18 cellular contexts compared by ENCODE assay signal in the genomic region with DNA sequence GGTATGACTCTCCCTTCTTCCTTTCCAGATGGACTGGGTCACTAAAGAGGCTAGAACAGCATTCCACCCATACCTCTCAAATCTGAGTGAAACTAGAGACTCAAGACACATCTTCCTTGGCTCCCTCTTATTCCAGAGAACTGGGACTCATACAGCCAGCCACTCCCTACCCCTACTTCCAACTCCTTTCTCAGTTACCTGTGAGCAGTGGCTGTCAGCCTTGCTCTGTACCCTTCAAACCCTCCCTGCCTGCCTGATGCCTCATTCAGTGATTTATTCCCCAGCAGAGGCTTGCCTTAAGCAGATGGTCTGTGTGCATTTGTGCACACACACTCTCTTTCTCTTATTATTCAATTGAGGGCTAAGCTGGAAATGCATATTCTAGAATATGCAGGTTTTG. TPM values are rescaled to one million over a fixed set of nuclear protein-coding genes. Genes with fewer than 3 reads are reported as not detected.
A peak's percentile ranks its signal among the peaks of the same experiment; 100 is the strongest.
DNase-seq lines count a peak whose midpoint lies in the region; ATAC-seq and TF ChIP-seq lines count a peak whose summit lies in the region.
"Had no signal": no experiment of that assay in that cellular context is flagged by ENCODE, and none has a peak within 500 bp of the region (broad histone marks: within the 10 kb centered on the region; RNA-seq: fewer than 3 reads in every experiment).

No MANE protein-coding gene starts in this region.

- peaks cover 52% of the 10 kb centered on the region for H3K36me3 ChIP-seq in SK-N-MC (ENCODE audit: insufficient read depth, low read length)
- peaks cover 59% of the 10 kb centered on the region for H3K36me3 ChIP-seq in endodermal cell (ENCODE audit: control insufficient read depth, insufficient read depth, low read length)

- TF ChIP-seq CTCF in endodermal cell (conservative IDR thresholded peaks at IDR 0.05) (no peak), nephron progenitor cell (IDR thresholded peaks at IDR 0.05) (no peak), CD14-positive monocyte (IDR thresholded peaks at IDR 0.05) (no peak)

- no peaks in the 10 kb centered on the region for H3K27me3 Mint-ChIP-seq in endodermal cell (ENCODE audit: insufficient read depth)
- peaks cover under 1% of the 10 kb centered on the region for H3K27me3 Mint-ChIP-seq in nephron progenitor cell (ENCODE audit: low read depth, poor library complexity)
- H3K27me3 Mint-ChIP-seq in CD14-positive monocyte (ENCODE audit: low read depth in 3 of 3), result peaks cover 7 to 11% (median 7%) of the 10 kb centered on the region in 3 donors

- H3K27ac ChIP-seq in SK-N-MC (peak overlapping the region; percentile 99), endodermal cell (ENCODE audit: low read depth, low read length) (peak overlapping the region; percentile 8)
- H3K27ac ChIP-seq: BLaER1 had no signal

- H3K27me3 ChIP-seq in endodermal cell (ENCODE audit: control insufficient read depth, insufficient read depth, low read length, poor library complexity, severe bottlenecking), result no peaks in the 10 kb centered on the region
- H3K27me3 ChIP-seq: BLaER1 had no signal

- H3K9me3 ChIP-seq in SK-N-MC (ENCODE audit: low read depth, low read length) (no peaks in the 10 kb centered on the region), endodermal cell (ENCODE audit: control insufficient read depth, low read length) (no peaks in the 10 kb centered on the region)
- H3K9me3 ChIP-seq: BLaER1 had no signal

- ATAC-seq in HG03135 (IDR thresholded peaks at IDR 0.05; ENCODE audit: unreplicated experiment) (no peak), GM19023 (IDR thresholded peaks at IDR 0.05; ENCODE audit: unreplicated experiment) (no peak)
- ATAC-seq: HepG2 had no signal

- H3K4me3 ChIP-seq in SK-N-MC (no peak overlapping the region), endodermal cell (ENCODE audit: low read length) (no peak overlapping the region)
- H3K4me3 ChIP-seq: BLaER1 had no signal

- H3K4me3 Mint-ChIP-seq in endodermal cell (no peak overlapping the region), nephron progenitor cell (peak overlapping the region; percentile 38), CD14-positive monocyte (no peak overlapping the region)

- no peak overlapping the region for H3K27ac Mint-ChIP-seq in endodermal cell
- H3K27ac Mint-ChIP-seq in nephron progenitor cell, result peak overlapping the region; percentile 99
- peak overlapping the region in 1 of 7 donors; percentile 75 for H3K27ac Mint-ChIP-seq in CD14-positive monocyte

- intact Hi-C loops in CD14-positive monocyte (cut with micrococcal nuclease), result no loop called here

- H3K4me1 Mint-ChIP-seq in endodermal cell (peaks cover 42% of the 10 kb centered on the region), nephron progenitor cell (peaks cover 26% of the 10 kb centered on the region), CD14-positive monocyte (peaks cover 30% of the 10 kb centered on the region)

- H3K4me1 ChIP-seq in endodermal cell (ENCODE audit: control insufficient read depth, insufficient read depth, low read length), result peaks cover 24% of the 10 kb centered on the region

- H3K9me3 Mint-ChIP-seq in endodermal cell (no peaks in the 10 kb centered on the region), nephron progenitor cell (no peaks in the 10 kb centered on the region), CD14-positive monocyte (peaks cover 0 to 1% (median 0%) of the 10 kb centered on the region in 7 donors)

- peaks cover 50% of the 10 kb centered on the region for H3K36me3 Mint-ChIP-seq in endodermal cell (ENCODE audit: low read depth)
- H3K36me3 Mint-ChIP-seq in nephron progenitor cell (ENCODE audit: low read depth), result peaks cover 46% of the 10 kb centered on the region
- H3K36me3 Mint-ChIP-seq in CD14-positive monocyte, result peaks cover 79 to 83% of the 10 kb centered on the region in 2 donors

- DNase-seq in SK-N-MC (ENCODE audit: low read depth, low spot score) (no peak), endodermal cell (no peak), nephron progenitor cell (no peak), CD14-positive monocyte (ENCODE audit: low spot score) (no peak), NCI-H2029 (lab: John Stamatoyannopoulos, UW) (no peak)
- DNase-seq: COR-L47, DMS153, EL, NCI-H1105 treated with DMSO at 0.1 percent for 48 hours, NCI-H1930, NCI-H2227 treated with DMSO at 0.1 percent for 48 hours, NCI-H526, OCI-M1 had no signal

- no peak overlapping the region for H3K9ac ChIP-seq in SK-N-MC (ENCODE audit: insufficient read length)
- H3K9ac ChIP-seq in endodermal cell (ENCODE audit: extremely low read depth, low read length, poor library complexity, severe bottlenecking), result no peak overlapping the region
- H3K9ac ChIP-seq: BLaER1 had no signal

RNA-seq across cellular contexts. Expression of a gene that starts 14.6 kb away (rescaled TPM):
- total RNA-seq in endodermal cell, result not detected
- polyA plus RNA-seq in endodermal cell (2013, experiment 1 of 2), result 0.11 TPM
- polyA plus RNA-seq in endodermal cell (2013, experiment 2 of 2), result not detected
- 1 to 10 TPM; 2.4 to 5.6 TPM for polyA plus RNA-seq in CD14-positive monocyte
- total RNA-seq: HepG2, SK-MEL-5 had no signal
- polyA plus RNA-seq: HepG2 had no signal

RNA-seq across cellular contexts. Expression of a gene that starts 24.7 kb away (rescaled TPM):
- total RNA-seq in endodermal cell, result 100 to 1,000 TPM; 153 to 183 TPM
- 138 TPM for polyA plus RNA-seq in endodermal cell (2013, experiment 1 of 2)
- polyA plus RNA-seq in endodermal cell (2013, experiment 2 of 2), result 134 TPM
- 100 to 1,000 TPM; 176 to 190 TPM for polyA plus RNA-seq in CD14-positive monocyte

RNA-seq across cellular contexts. Expression of a gene that starts 34.9 kb away (rescaled TPM):
- 10 to 100 TPM; 10.5 to 16.3 TPM for total RNA-seq in endodermal cell
- 39.3 TPM for polyA plus RNA-seq in endodermal cell (2013, experiment 1 of 2)
- 35.5 TPM for polyA plus RNA-seq in endodermal cell (2013, experiment 2 of 2)
- 10 to 100 TPM; 53.9 to 78.3 TPM for polyA plus RNA-seq in CD14-positive monocyte

RNA-seq across cellular contexts. Expression of a gene that starts 48.8 kb away (rescaled TPM):
- total RNA-seq in endodermal cell, result 1 to 10 TPM; 2.7 TPM
- polyA plus RNA-seq in endodermal cell (2013, experiment 1 of 2), result 1.8 TPM
- polyA plus RNA-seq in endodermal cell (2013, experiment 2 of 2), result 1.6 TPM
- polyA plus RNA-seq in CD14-positive monocyte, result 100 to 1,000 TPM in 1 of 2 donors, 10 to 100 TPM in 1; 79.5 to 157 TPM
